In the genomic region with DNA sequence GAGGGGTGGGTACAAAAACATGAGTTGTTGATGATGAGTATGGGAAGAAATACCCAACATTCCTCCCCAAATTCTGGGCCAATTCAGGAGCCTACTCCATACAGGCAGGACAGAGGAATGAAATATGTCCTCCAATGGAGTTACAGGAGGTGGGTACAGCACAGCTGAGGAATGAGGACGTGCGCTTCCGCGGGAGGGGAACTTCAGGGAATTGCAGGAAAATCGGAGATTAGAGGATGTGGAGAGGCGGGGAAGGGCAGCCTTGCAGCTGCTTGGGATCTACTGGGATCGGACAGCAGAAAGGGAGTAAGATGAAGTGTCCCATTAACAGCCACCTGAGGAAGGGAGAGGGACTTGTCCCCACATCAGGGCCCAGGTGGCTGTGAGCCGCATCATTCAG, we compare ENCODE assay signal across 1 cellular context.
TF ChIP-seq lines count a peak whose summit lies in the region.

No MANE protein-coding gene starts in this region.

TF ChIP-seq in H1, 55 proteins besides CTCF, POLR2A, EP300 and RAD21:
- TF ChIP-seq RBBP5 (IDR thresholded peaks at IDR 0.05; ENCODE audit: borderline replicate concordance, low read depth, low read length) (no peak), EZH2 (IDR thresholded peaks at IDR 0.05; ENCODE audit: low read depth, low read length, severe bottlenecking) (no peak), SIX5 (IDR thresholded peaks at IDR 0.05; ENCODE audit: low read depth, low read length) (no peak), NRF1 (IDR thresholded peaks at IDR 0.05; ENCODE audit: low read depth, low read length) (no peak), BRCA1 (IDR thresholded peaks at IDR 0.05; ENCODE audit: low read depth, low read length) (no peak), TAF7 (optimal IDR thresholded peaks at IDR 0.05; ENCODE audit: borderline replicate concordance, low read depth, low read length) (no peak), RNF2 (IDR thresholded peaks at IDR 0.05; ENCODE audit: borderline replicate concordance, low read depth, low read length, missing control alignments, poor library complexity, severe bottlenecking) (no peak), SIN3A (conservative IDR thresholded peaks at IDR 0.05 in 1 of 2, IDR thresholded peaks at IDR 0.05 in 1 of 2; ENCODE audit: low read depth in 1 of 2, low read length in 2 of 2) (no peak), TCF12 (IDR thresholded peaks at IDR 0.05; ENCODE audit: low read depth, low read length) (no peak), RXRA (IDR thresholded peaks at IDR 0.05; ENCODE audit: insufficient read depth, low read depth, low read length) (no peak), KDM5A (IDR thresholded peaks at IDR 0.05; ENCODE audit: low read length) (no peak), ASH2L (IDR thresholded peaks at IDR 0.05; ENCODE audit: low read length) (no peak), KDM4A (IDR thresholded peaks at IDR 0.05; ENCODE audit: low read depth, low read length, severe bottlenecking) (no peak), CBX8 (IDR thresholded peaks at IDR 0.05; ENCODE audit: borderline replicate concordance, low read depth, low read length) (no peak)
- TF ChIP-seq, protein P1, sequence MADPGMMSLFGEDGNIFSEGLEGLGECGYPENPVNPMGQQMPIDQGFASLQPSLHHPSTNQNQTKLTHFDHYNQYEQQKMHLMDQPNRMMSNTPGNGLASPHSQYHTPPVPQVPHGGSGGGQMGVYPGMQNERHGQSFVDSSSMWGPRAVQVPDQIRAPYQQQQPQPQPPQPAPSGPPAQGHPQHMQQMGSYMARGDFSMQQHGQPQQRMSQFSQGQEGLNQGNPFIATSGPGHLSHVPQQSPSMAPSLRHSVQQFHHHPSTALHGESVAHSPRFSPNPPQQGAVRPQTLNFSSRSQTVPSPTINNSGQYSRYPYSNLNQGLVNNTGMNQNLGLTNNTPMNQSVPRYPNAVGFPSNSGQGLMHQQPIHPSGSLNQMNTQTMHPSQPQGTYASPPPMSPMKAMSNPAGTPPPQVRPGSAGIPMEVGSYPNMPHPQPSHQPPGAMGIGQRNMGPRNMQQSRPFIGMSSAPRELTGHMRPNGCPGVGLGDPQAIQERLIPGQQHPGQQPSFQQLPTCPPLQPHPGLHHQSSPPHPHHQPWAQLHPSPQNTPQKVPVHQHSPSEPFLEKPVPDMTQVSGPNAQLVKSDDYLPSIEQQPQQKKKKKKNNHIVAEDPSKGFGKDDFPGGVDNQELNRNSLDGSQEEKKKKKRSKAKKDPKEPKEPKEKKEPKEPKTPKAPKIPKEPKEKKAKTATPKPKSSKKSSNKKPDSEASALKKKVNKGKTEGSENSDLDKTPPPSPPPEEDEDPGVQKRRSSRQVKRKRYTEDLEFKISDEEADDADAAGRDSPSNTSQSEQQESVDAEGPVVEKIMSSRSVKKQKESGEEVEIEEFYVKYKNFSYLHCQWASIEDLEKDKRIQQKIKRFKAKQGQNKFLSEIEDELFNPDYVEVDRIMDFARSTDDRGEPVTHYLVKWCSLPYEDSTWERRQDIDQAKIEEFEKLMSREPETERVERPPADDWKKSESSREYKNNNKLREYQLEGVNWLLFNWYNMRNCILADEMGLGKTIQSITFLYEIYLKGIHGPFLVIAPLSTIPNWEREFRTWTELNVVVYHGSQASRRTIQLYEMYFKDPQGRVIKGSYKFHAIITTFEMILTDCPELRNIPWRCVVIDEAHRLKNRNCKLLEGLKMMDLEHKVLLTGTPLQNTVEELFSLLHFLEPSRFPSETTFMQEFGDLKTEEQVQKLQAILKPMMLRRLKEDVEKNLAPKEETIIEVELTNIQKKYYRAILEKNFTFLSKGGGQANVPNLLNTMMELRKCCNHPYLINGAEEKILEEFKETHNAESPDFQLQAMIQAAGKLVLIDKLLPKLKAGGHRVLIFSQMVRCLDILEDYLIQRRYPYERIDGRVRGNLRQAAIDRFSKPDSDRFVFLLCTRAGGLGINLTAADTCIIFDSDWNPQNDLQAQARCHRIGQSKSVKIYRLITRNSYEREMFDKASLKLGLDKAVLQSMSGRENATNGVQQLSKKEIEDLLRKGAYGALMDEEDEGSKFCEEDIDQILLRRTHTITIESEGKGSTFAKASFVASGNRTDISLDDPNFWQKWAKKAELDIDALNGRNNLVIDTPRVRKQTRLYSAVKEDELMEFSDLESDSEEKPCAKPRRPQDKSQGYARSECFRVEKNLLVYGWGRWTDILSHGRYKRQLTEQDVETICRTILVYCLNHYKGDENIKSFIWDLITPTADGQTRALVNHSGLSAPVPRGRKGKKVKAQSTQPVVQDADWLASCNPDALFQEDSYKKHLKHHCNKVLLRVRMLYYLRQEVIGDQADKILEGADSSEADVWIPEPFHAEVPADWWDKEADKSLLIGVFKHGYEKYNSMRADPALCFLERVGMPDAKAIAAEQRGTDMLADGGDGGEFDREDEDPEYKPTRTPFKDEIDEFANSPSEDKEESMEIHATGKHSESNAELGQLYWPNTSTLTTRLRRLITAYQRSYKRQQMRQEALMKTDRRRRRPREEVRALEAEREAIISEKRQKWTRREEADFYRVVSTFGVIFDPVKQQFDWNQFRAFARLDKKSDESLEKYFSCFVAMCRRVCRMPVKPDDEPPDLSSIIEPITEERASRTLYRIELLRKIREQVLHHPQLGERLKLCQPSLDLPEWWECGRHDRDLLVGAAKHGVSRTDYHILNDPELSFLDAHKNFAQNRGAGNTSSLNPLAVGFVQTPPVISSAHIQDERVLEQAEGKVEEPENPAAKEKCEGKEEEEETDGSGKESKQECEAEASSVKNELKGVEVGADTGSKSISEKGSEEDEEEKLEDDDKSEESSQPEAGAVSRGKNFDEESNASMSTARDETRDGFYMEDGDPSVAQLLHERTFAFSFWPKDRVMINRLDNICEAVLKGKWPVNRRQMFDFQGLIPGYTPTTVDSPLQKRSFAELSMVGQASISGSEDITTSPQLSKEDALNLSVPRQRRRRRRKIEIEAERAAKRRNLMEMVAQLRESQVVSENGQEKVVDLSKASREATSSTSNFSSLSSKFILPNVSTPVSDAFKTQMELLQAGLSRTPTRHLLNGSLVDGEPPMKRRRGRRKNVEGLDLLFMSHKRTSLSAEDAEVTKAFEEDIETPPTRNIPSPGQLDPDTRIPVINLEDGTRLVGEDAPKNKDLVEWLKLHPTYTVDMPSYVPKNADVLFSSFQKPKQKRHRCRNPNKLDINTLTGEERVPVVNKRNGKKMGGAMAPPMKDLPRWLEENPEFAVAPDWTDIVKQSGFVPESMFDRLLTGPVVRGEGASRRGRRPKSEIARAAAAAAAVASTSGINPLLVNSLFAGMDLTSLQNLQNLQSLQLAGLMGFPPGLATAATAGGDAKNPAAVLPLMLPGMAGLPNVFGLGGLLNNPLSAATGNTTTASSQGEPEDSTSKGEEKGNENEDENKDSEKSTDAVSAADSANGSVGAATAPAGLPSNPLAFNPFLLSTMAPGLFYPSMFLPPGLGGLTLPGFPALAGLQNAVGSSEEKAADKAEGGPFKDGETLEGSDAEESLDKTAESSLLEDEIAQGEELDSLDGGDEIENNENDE (IDR thresholded peaks at IDR 0.05; ENCODE audit: insufficient replicate concordance, low read length) = no peak
- TF ChIP-seq, protein P2, sequence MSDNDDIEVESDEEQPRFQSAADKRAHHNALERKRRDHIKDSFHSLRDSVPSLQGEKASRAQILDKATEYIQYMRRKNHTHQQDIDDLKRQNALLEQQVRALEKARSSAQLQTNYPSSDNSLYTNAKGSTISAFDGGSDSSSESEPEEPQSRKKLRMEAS (IDR thresholded peaks at IDR 0.05) = no peak
- TF ChIP-seq, protein P3, sequence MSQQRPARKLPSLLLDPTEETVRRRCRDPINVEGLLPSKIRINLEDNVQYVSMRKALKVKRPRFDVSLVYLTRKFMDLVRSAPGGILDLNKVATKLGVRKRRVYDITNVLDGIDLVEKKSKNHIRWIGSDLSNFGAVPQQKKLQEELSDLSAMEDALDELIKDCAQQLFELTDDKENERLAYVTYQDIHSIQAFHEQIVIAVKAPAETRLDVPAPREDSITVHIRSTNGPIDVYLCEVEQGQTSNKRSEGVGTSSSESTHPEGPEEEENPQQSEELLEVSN (IDR thresholded peaks at IDR 0.05) = no peak
